Comparison of ENCODE assay signal across 10 cellular contexts in genomic region chr16:22370038-22370541, GRCh38. TPM values are rescaled to one million over a fixed set of nuclear protein-coding genes. Genes with fewer than 3 reads are reported as not detected.
DNase-seq lines count a peak whose midpoint lies in the region; ATAC-seq and TF ChIP-seq lines count a peak whose summit lies in the region.
"Had no signal": no experiment of that assay in that cellular context is flagged by ENCODE, and none has a peak within 500 bp of the region (broad histone marks: within the 10 kb centered on the region; RNA-seq: fewer than 3 reads in every experiment).

No MANE protein-coding gene starts in this region.

- no peaks in the 10 kb centered on the region for H3K9me3 ChIP-seq in subcutaneous abdominal adipose tissue (ENCODE audit: control insufficient read depth in 5 of 5, low read length in 5 of 5)
- H3K9me3 ChIP-seq: BE2C had no signal

- CTCF ChIA-PET in activated CD4-positive, alpha-beta T cell treated with anti-CD3 and anti-CD28 coated beads, Interleukin-2, amount 10 ng/mL, durations not matched to agents 7 days and 5 days (lab: Charles Lee) = interaction anchor here (0.6 to 1.8 kb wide), 5 partner anchors 12 to 32 kb away, joined by 3 to 9 read pairs (median 3); no protein-coding TSS in a partner anchor

- H3K27me3 ChIP-seq in subcutaneous abdominal adipose tissue (ENCODE audit: control insufficient read depth in 5 of 5, insufficient read depth in 4 of 5, low read length in 5 of 5) = no peaks in the 10 kb centered on the region
- H3K27me3 ChIP-seq: BE2C had no signal

- peaks cover 53% of the 10 kb centered on the region for H3K36me3 Mint-ChIP-seq in activated CD4-positive, alpha-beta T cell treated with anti-CD3 and anti-CD28 coated beads, Interleukin-2, amount 10 ng/mL, durations not matched to agents 7 days and 5 days (ENCODE audit: low read depth)

- H3K36me3 ChIP-seq in subcutaneous abdominal adipose tissue (ENCODE audit: control insufficient read depth in 5 of 5, insufficient read depth in 5 of 5, low read length in 5 of 5) = no peaks in the 10 kb centered on the region

- POLR2A ChIA-PET in activated CD4-positive, alpha-beta T cell treated with anti-CD3 and anti-CD28 coated beads, Interleukin-2, amount 10 ng/mL, durations not matched to agents 7 days and 5 days (lab: Charles Lee) = no interaction called here

- H3K9ac ChIP-seq in subcutaneous abdominal adipose tissue (ENCODE audit: low read length in 5 of 5) = peak overlapping the region in 1 of 5 donors; percentile 10

- peak overlapping the region; percentile 32; the same call in 1 of the 2 replicates for H3K4me3 ChIP-seq in WI38 (ENCODE audit: low read depth, low read length)
- H3K4me3 ChIP-seq in subcutaneous abdominal adipose tissue (ENCODE audit: low read depth in 1 of 5, low read length in 5 of 5) = no peak overlapping the region

- H3K4me3 Mint-ChIP-seq in activated CD4-positive, alpha-beta T cell treated with anti-CD3 and anti-CD28 coated beads, Interleukin-2, amount 10 ng/mL, durations not matched to agents 7 days and 5 days = peak overlapping the region; percentile 92

- no peak for TF ChIP-seq CTCF in WI38 (IDR thresholded peaks at IDR 0.05; ENCODE audit: low read depth, low read length)

- H3K4me1 ChIP-seq in subcutaneous abdominal adipose tissue (ENCODE audit: control insufficient read depth in 5 of 5, insufficient read depth in 5 of 5, low read length in 5 of 5) = peaks cover 0 to 52% (median 36%) of the 10 kb centered on the region in 5 donors
- H3K4me1 ChIP-seq: BE2C had no signal

- ATAC-seq in HG03280 (IDR thresholded peaks at IDR 0.05; ENCODE audit: unreplicated experiment) = no peak

- no peak for DNase-seq in activated CD4-positive, alpha-beta T cell treated with anti-CD3 and anti-CD28 coated beads, Interleukin-2, amount 10 ng/mL, durations not matched to agents 7 days and 5 days
- no peak for DNase-seq in activated CD4-positive, alpha-beta T cell treated with anti-CD3 and anti-CD28 coated beads for 1 hour
- DNase-seq in glomerular endothelial cell (ENCODE audit: extremely low read depth, low read depth, low spot score) (peak; percentile 47), NCI-H1417 treated with DMSO at 0.1 percent for 48 hours (lab: John Stamatoyannopoulos, UW) (no peak), NCI-H526 treated with DMSO at 0.1 percent for 48 hours (lab: John Stamatoyannopoulos, UW) (no peak)
- DNase-seq: BE2C, islet precursor cell had no signal

- H3K9me3 Mint-ChIP-seq in activated CD4-positive, alpha-beta T cell treated with anti-CD3 and anti-CD28 coated beads, Interleukin-2, amount 10 ng/mL, durations not matched to agents 7 days and 5 days = peaks cover 4% of the 10 kb centered on the region

- H3K27ac ChIP-seq in subcutaneous abdominal adipose tissue (ENCODE audit: low read depth, low read length) = peak overlapping the region; percentile 65

- H3K27me3 Mint-ChIP-seq in activated CD4-positive, alpha-beta T cell treated with anti-CD3 and anti-CD28 coated beads, Interleukin-2, amount 10 ng/mL, durations not matched to agents 7 days and 5 days = no peaks in the 10 kb centered on the region

- H3K4me1 Mint-ChIP-seq in activated CD4-positive, alpha-beta T cell treated with anti-CD3 and anti-CD28 coated beads, Interleukin-2, amount 10 ng/mL, durations not matched to agents 7 days and 5 days = peaks cover 68% of the 10 kb centered on the region

- peak overlapping the region; percentile 23 for H3K27ac Mint-ChIP-seq in activated CD4-positive, alpha-beta T cell treated with anti-CD3 and anti-CD28 coated beads, Interleukin-2, amount 10 ng/mL, durations not matched to agents 7 days and 5 days

RNA-seq across cellular contexts. Expression of gene CDR2, which starts 4.3 kb away (rescaled TPM):
- total RNA-seq in activated CD4-positive, alpha-beta T cell treated with anti-CD3 and anti-CD28 coated beads, Interleukin-2, amount 10 ng/mL, durations not matched to agents 7 days and 5 days = 10 to 100 TPM; 43.5 to 45.4 TPM
- 40.6 and 74.1 TPM in 2 replicates for total RNA-seq in glomerular endothelial cell
